19 cellular contexts compared by ENCODE assay signal in genomic region chr16:23378921-23379320, GRCh38.
DNase-seq lines count a peak whose midpoint lies in the region; ATAC-seq, FAIRE-seq and TF ChIP-seq lines count a peak whose summit lies in the region.
"Had no signal": no experiment of that assay in that cellular context is flagged by ENCODE, and none has a peak within 500 bp of the region (broad histone marks: within the 10 kb centered on the region; RNA-seq: fewer than 3 reads in every experiment).

No MANE protein-coding gene starts in this region.

- no peak overlapping the region for H3K4me2 ChIP-seq in K562 (ENCODE audit: insufficient read depth, low read length)
- H3K4me2 ChIP-seq in HepG2 (ENCODE audit: low read depth, low read length): no peak overlapping the region

- no peak for FAIRE-seq in K562 (lab: Jason Lieb, UNC)
- FAIRE-seq in HepG2 (lab: Jason Lieb, UNC): no peak
- FAIRE-seq: GM12891 had no signal

- intact Hi-C loops in K562 (cut with micrococcal nuclease): no loop called here
- intact Hi-C loops in HepG2 (cut with micrococcal nuclease; ENCODE audit: unreplicated experiment): no loop called here
- intact Hi-C loops in thyroid gland (cut with DNase I): no loop called here

- DNase-seq in K562 (ENCODE audit: extremely low read depth in 1 of 4, low spot score in 3 of 4) (no peak), HepG2 (ENCODE audit: low spot score) (no peak), thyroid gland (no peak)
- DNase-seq: BE2C; C1 segment of cervical spinal cord; CD4-positive, CD25-positive, alpha-beta regulatory T cell; CD8-positive, alpha-beta memory T cell; COR-L47; DMS 273 treated with DMSO at 0.1 percent for 48 hours; DMS53; DND-41; EL; GM23248 had no signal

- peaks cover 6% of the 10 kb centered on the region for H4K20me1 ChIP-seq in K562 (replicated peaks; ENCODE audit: control insufficient read depth, insufficient read depth, low read length)
- H4K20me1 ChIP-seq in HepG2 (ENCODE audit: insufficient read depth, low read length): no peaks in the 10 kb centered on the region; the same call in 1 of the 2 replicates

- H3K9ac ChIP-seq in K562 (ENCODE audit: insufficient read depth in 1 of 2, low read depth in 2 of 2, low read length in 2 of 2) (no peak overlapping the region), HepG2 (ENCODE audit: insufficient read depth, low read depth, low read length) (no peak overlapping the region)
- H3K9ac ChIP-seq: GM23248 had no signal

- H3K79me2 ChIP-seq in K562 (ENCODE audit: control insufficient read depth, insufficient read depth, low read length) (no peaks in the 10 kb centered on the region), HepG2 (ENCODE audit: insufficient read depth, low read length) (no peaks in the 10 kb centered on the region)

- TF ChIP-seq POLR2A in K562 (conservative IDR thresholded peaks at IDR 0.05) (no peak), HepG2 (IDR thresholded peaks at IDR 0.05; ENCODE audit: insufficient read depth in 1 of 2, low read depth in 2 of 2, low read length in 2 of 2) (no peak), thyroid gland (IDR thresholded peaks at IDR 0.05) (no peak)

- BruUV-seq in K562 (replicated peaks; lab: Mats Ljungman, UMichigan): no TSS peak
- no TSS peak for BruUV-seq in HepG2 (replicated peaks; lab: Mats Ljungman, UMichigan)

- H3K27ac ChIP-seq in K562 (ENCODE audit: extremely low read depth, low read depth, low read length) (no peak overlapping the region), HepG2 (ENCODE audit: extremely low read length, insufficient read depth, low read length) (no peak overlapping the region), thyroid gland (no peak overlapping the region)
- H3K27ac ChIP-seq: GM23248, HL-60 had no signal

- no peaks in the 10 kb centered on the region for H3K9me3 ChIP-seq in K562 (replicated peaks; ENCODE audit: control insufficient read depth, insufficient read depth, low read depth, low read length)
- H3K9me3 ChIP-seq in HepG2 (ENCODE audit: low read length): no peaks in the 10 kb centered on the region
- no peaks in the 10 kb centered on the region for H3K9me3 ChIP-seq in thyroid gland
- H3K9me3 ChIP-seq: BE2C, HAP-1 had no signal

- POLR2A ChIA-PET in K562 (lab: Yijun Ruan, JAX): interaction anchor here (0.6 kb wide), 1 partner anchor 9 kb away, joined by 3 read pairs; no protein-coding TSS in a partner anchor
- POLR2A ChIA-PET in HepG2 (lab: Yijun Ruan, JAX): no interaction called here

- TF ChIP-seq EP300 in Ishikawa (IDR thresholded peaks at IDR 0.05; ENCODE audit: borderline replicate concordance): no peak
- no peak for TF ChIP-seq EP300 in K562 (IDR thresholded peaks at IDR 0.05; ENCODE audit: low read length)
- TF ChIP-seq EP300 in HepG2 (IDR thresholded peaks at IDR 0.05; ENCODE audit: low read depth in 2 of 2, low read length in 2 of 2): no peak
- no peak for TF ChIP-seq EP300 in HepG2 (CRISPR knock-in tag; IDR thresholded peaks at IDR 0.05; ENCODE audit: borderline replicate concordance)

- 0% methylated on average over 5 of the region's 5 CpGs for WGBS in K562 (ENCODE audit: insufficient coverage, low coverage, missing lambda C conversion rate)
- 8% methylated on average over 5 of the region's 5 CpGs for WGBS in HepG2 (ENCODE audit: low lambda C conversion rate)
- 88 to 90% methylated on average over 5 of the region's 5 CpGs for WGBS in thyroid gland, 2 donors

- ATAC-seq in K562 (no peak), HepG2 (no peak; the same call in 2 of the 3 replicates), HG02798 (IDR thresholded peaks at IDR 0.05; ENCODE audit: poor library complexity, unreplicated experiment) (no peak), GM18511 (IDR thresholded peaks at IDR 0.05; ENCODE audit: unreplicated experiment) (no peak)

- H3K27me3 ChIP-seq in K562 (ENCODE audit: control insufficient read depth in 2 of 2, insufficient read depth in 2 of 2, low read length in 2 of 2) (peaks cover 4 to 56% of the 10 kb centered on the region in 2 experiments; a peak in 4 of 5 replicates), HepG2 (ENCODE audit: control insufficient read depth in 1 of 2, insufficient read depth in 2 of 2, low read length in 2 of 2) (peaks cover 3 to 14% of the 10 kb centered on the region in 2 experiments; a peak in 4 of 5 replicates), thyroid gland (no peaks in the 10 kb centered on the region)
- H3K27me3 ChIP-seq: BE2C had no signal

- no peaks in the 10 kb centered on the region for H3K9me1 ChIP-seq in K562 (ENCODE audit: control insufficient read depth, insufficient read depth, low read length)

- no peak for TF ChIP-seq RAD21 in Ishikawa (IDR thresholded peaks at IDR 0.05; ENCODE audit: low read depth)
- TF ChIP-seq RAD21 in K562 (CRISPR knock-in tag; conservative IDR thresholded peaks at IDR 0.05 in 1 of 2, IDR thresholded peaks at IDR 0.05 in 1 of 2): no peak
- no peak for TF ChIP-seq RAD21 in HepG2 (CRISPR knock-in tag; IDR thresholded peaks at IDR 0.05)

- in situ Hi-C loops in K562 (cut with MboI) (no loop called here), HepG2 (cut with HindIII; ENCODE audit: extremely low pct_ligation_motif_present, low pct_unique_long_range_greater_than_20kb) (no loop called here)

- H3K36me3 ChIP-seq in K562 (ENCODE audit: control insufficient read depth, insufficient read depth, low read length): no peaks in the 10 kb centered on the region
- H3K36me3 ChIP-seq in HepG2 (replicated peaks in 1 of 2; ENCODE audit: control insufficient read depth in 1 of 2, insufficient read depth in 2 of 2, low read length in 2 of 2): no peaks in the 10 kb centered on the region
- no peaks in the 10 kb centered on the region for H3K36me3 ChIP-seq in thyroid gland
- H3K36me3 ChIP-seq: BE2C, HAP-1 had no signal

- CTCF ChIA-PET in K562 (lab: Yijun Ruan, JAX; ENCODE audit: low intra/inter-chr PET ratio): no interaction called here
- CTCF ChIA-PET in HepG2 (lab: Yijun Ruan, JAX; ENCODE audit: low intra/inter-chr PET ratio, low total read pairs): no interaction called here

- H2AFZ ChIP-seq in K562 (ENCODE audit: low read depth, low read length) (no peak overlapping the region), HepG2 (ENCODE audit: low read length) (no peak overlapping the region)
- H2AFZ ChIP-seq: GM23248 had no signal

- H3K4me1 ChIP-seq in K562 (replicated peaks in 1 of 2; ENCODE audit: control insufficient read depth in 2 of 2, insufficient read depth in 2 of 2, low read length in 2 of 2): peaks cover 0 to 5% of the 10 kb centered on the region in 2 experiments; a peak in 2 of 5 replicates
- no peaks in the 10 kb centered on the region for H3K4me1 ChIP-seq in HepG2 (ENCODE audit: insufficient read depth, low read length)
- no peaks in the 10 kb centered on the region for H3K4me1 ChIP-seq in thyroid gland
- H3K4me1 ChIP-seq: BE2C, HAP-1 had no signal

- TF ChIP-seq CTCF in K562 (IDR thresholded peaks at IDR 0.05 in 2 of 3, conservative IDR thresholded peaks at IDR 0.05 in 1 of 3; ENCODE audit: insufficient read depth in 2 of 3, low read depth in 1 of 3, low read length in 3 of 3): no peak
- TF ChIP-seq CTCF in HepG2 (CRISPR knock-in tag; IDR thresholded peaks at IDR 0.05): no peak
- no peak for TF ChIP-seq CTCF in thyroid gland (IDR thresholded peaks at IDR 0.05)

- H3K4me3 ChIP-seq in K562: no peak overlapping the region
- no peak overlapping the region for H3K4me3 ChIP-seq in HepG2 (replicated peaks in 1 of 3; ENCODE audit: insufficient read depth in 1 of 3, low read depth in 2 of 3, low read length in 3 of 3)
- H3K4me3 ChIP-seq in thyroid gland (replicated peaks in 1 of 3): no peak overlapping the region
- H3K4me3 ChIP-seq: GM23248, HAP-1 had no signal

TF ChIP-seq in K562, 482 proteins besides CTCF, POLR2A, EP300 and RAD21:
- TF ChIP-seq EGR1 (conservative IDR thresholded peaks at IDR 0.05) (peak; percentile 94), ZNF324 (CRISPR knock-in tag; IDR thresholded peaks at IDR 0.05) (no peak)
